ENCODE assay signal across 10 cellular contexts in the genomic region with DNA sequence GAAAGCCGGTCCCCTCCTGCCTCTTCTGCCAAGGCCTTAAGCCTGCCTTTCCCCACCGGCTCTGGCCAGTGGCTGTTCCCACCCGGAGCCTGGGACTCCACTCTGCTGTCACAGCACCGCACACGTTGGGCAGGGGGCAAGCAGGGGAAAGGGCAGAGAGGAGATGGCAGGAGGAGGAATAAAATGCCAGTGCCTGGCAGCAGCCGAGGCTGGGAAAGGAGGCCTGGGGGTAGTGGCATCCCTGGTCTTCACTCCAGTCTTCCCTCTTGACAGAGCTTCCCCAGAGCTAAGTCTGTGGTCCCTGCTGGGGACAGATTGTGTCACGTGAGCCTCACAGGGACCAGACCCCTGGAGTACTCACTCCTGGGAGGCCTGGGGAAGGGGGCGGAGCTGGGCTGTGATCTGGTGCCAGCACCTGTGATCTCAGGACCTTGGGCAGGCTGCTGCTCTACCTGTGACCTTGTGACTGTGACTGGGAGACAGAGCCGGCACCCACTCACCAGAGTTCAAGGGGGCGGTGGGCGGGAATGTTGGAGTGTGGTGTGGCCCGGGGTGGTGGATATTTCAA.
DNase-seq lines count a peak whose midpoint lies in the region; ATAC-seq and TF ChIP-seq lines count a peak whose summit lies in the region.
"Had no signal": no experiment of that assay in that cellular context is flagged by ENCODE, and none has a peak within 500 bp of the region (broad histone marks: within the 10 kb centered on the region; RNA-seq: fewer than 3 reads in every experiment).

No MANE protein-coding gene starts in this region.

- TF ChIP-seq CTCF in BE2C (IDR thresholded peaks at IDR 0.05; ENCODE audit: low read depth, low read length) (no peak), colonic mucosa (IDR thresholded peaks at IDR 0.05) (no peak), parathyroid adenoma (IDR thresholded peaks at IDR 0.05) (no peak)

- H3K36me3 ChIP-seq in BE2C, result no peaks in the 10 kb centered on the region; the same call in 1 of the 2 replicates
- H3K36me3 ChIP-seq in colonic mucosa, result no peaks in the 10 kb centered on the region
- no peaks in the 10 kb centered on the region for H3K36me3 ChIP-seq in parathyroid adenoma (ENCODE audit: control insufficient read depth, insufficient read depth, low read length)

- peak overlapping the region; percentile 2; the same call in 1 of the 2 replicates for H3K4me3 ChIP-seq in BE2C (ENCODE audit: low read depth, low read length)
- no peak overlapping the region for H3K4me3 ChIP-seq in colonic mucosa
- H3K4me3 ChIP-seq in parathyroid adenoma (ENCODE audit: low read depth, low read length), result no peak overlapping the region

- H3K27ac ChIP-seq in colonic mucosa (no peak overlapping the region), parathyroid adenoma (peak overlapping the region; percentile 99)

- H3K4me2 ChIP-seq in parathyroid adenoma (ENCODE audit: low read length), result peak overlapping the region; percentile 54

- H3K4me1 ChIP-seq in BE2C (peaks cover 50% of the 10 kb centered on the region), colonic mucosa (peaks cover 8% of the 10 kb centered on the region), parathyroid adenoma (peaks cover 51% of the 10 kb centered on the region)

- peaks cover 36% of the 10 kb centered on the region for H3K79me2 ChIP-seq in parathyroid adenoma

- TF ChIP-seq RAD21 in Ishikawa (IDR thresholded peaks at IDR 0.05; ENCODE audit: low read depth), result no peak

- intact Hi-C loops in colonic mucosa (cut with DNase I), result no loop called here

- H3K9me3 ChIP-seq in BE2C (no peaks in the 10 kb centered on the region), colonic mucosa (no peaks in the 10 kb centered on the region), parathyroid adenoma (ENCODE audit: control insufficient read depth, low read length) (no peaks in the 10 kb centered on the region)

- ATAC-seq in GM21619 (IDR thresholded peaks at IDR 0.05; ENCODE audit: unreplicated experiment) (no peak), GM18909 (IDR thresholded peaks at IDR 0.05; ENCODE audit: poor library complexity, unreplicated experiment) (no peak), HG03378 (IDR thresholded peaks at IDR 0.05; ENCODE audit: unreplicated experiment) (no peak)

- H3K9ac ChIP-seq in colonic mucosa (ENCODE audit: low read depth in 2 of 2, low read length in 2 of 2) (peak overlapping the region; percentile 24 to 46), parathyroid adenoma (peak overlapping the region; percentile 35)

- peak; percentile 91 for DNase-seq in BE2C
- DNase-seq in colonic mucosa, result no peak
- DNase-seq in GOT3 (lab: John Stamatoyannopoulos, UW), result no peak
- DNase-seq: activated naive CD8-positive, alpha-beta T cell treated with anti-CD3 and anti-CD28 coated beads, Interleukin-2, amount 10 ng/mL, durations not matched to agents 7 days and 5 days; head of caudate nucleus had no signal

- H2AFZ ChIP-seq in parathyroid adenoma, result peak overlapping the region; percentile 20

- no peak for TF ChIP-seq EP300 in Ishikawa (IDR thresholded peaks at IDR 0.05; ENCODE audit: borderline replicate concordance)

- H3K27me3 ChIP-seq in BE2C, result no peaks in the 10 kb centered on the region
- no peaks in the 10 kb centered on the region for H3K27me3 ChIP-seq in colonic mucosa
- no peaks in the 10 kb centered on the region for H3K27me3 ChIP-seq in parathyroid adenoma (ENCODE audit: control insufficient read depth, insufficient read depth, low read length)

TF ChIP-seq in Ishikawa, 13 proteins besides CTCF, POLR2A, EP300 and RAD21:
- TF ChIP-seq TCF12 (IDR thresholded peaks at IDR 0.05; ENCODE audit: low read depth) (peak; percentile 26; the same call in 1 of the 2 replicates), TAF1 (IDR thresholded peaks at IDR 0.05; ENCODE audit: low read depth) (no peak), EGR1 (IDR thresholded peaks at IDR 0.05) (0 out of 2 replicates have a peak, but pooled peaks have one; percentile 27), YY1 (IDR thresholded peaks at IDR 0.05; ENCODE audit: low read depth) (no peak), TEAD4 (IDR thresholded peaks at IDR 0.05) (no peak), CREB1 (IDR thresholded peaks at IDR 0.05; ENCODE audit: low read depth) (no peak), FOXM1 (IDR thresholded peaks at IDR 0.05; ENCODE audit: borderline replicate concordance, low read depth) (no peak), ZBTB7A (IDR thresholded peaks at IDR 0.05; ENCODE audit: low read depth) (no peak), CEBPB (IDR thresholded peaks at IDR 0.05) (no peak), NFIC (IDR thresholded peaks at IDR 0.05) (peak; percentile 53)
- TF ChIP-seq, protein P1, sequence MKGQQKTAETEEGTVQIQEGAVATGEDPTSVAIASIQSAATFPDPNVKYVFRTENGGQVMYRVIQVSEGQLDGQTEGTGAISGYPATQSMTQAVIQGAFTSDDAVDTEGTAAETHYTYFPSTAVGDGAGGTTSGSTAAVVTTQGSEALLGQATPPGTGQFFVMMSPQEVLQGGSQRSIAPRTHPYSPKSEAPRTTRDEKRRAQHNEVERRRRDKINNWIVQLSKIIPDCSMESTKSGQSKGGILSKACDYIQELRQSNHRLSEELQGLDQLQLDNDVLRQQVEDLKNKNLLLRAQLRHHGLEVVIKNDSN (IDR thresholded peaks at IDR 0.05), result peak; percentile 86
- TF ChIP-seq, protein P2, sequence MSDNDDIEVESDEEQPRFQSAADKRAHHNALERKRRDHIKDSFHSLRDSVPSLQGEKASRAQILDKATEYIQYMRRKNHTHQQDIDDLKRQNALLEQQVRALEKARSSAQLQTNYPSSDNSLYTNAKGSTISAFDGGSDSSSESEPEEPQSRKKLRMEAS (IDR thresholded peaks at IDR 0.05), result no peak; the same call in 1 of the 2 replicates
- TF ChIP-seq, protein P3, sequence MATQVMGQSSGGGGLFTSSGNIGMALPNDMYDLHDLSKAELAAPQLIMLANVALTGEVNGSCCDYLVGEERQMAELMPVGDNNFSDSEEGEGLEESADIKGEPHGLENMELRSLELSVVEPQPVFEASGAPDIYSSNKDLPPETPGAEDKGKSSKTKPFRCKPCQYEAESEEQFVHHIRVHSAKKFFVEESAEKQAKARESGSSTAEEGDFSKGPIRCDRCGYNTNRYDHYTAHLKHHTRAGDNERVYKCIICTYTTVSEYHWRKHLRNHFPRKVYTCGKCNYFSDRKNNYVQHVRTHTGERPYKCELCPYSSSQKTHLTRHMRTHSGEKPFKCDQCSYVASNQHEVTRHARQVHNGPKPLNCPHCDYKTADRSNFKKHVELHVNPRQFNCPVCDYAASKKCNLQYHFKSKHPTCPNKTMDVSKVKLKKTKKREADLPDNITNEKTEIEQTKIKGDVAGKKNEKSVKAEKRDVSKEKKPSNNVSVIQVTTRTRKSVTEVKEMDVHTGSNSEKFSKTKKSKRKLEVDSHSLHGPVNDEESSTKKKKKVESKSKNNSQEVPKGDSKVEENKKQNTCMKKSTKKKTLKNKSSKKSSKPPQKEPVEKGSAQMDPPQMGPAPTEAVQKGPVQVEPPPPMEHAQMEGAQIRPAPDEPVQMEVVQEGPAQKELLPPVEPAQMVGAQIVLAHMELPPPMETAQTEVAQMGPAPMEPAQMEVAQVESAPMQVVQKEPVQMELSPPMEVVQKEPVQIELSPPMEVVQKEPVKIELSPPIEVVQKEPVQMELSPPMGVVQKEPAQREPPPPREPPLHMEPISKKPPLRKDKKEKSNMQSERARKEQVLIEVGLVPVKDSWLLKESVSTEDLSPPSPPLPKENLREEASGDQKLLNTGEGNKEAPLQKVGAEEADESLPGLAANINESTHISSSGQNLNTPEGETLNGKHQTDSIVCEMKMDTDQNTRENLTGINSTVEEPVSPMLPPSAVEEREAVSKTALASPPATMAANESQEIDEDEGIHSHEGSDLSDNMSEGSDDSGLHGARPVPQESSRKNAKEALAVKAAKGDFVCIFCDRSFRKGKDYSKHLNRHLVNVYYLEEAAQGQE (IDR thresholded peaks at IDR 0.05; ENCODE audit: low read depth), result no peak
